Comparison of ENCODE assay signal across 8 cellular contexts in the genomic region with DNA sequence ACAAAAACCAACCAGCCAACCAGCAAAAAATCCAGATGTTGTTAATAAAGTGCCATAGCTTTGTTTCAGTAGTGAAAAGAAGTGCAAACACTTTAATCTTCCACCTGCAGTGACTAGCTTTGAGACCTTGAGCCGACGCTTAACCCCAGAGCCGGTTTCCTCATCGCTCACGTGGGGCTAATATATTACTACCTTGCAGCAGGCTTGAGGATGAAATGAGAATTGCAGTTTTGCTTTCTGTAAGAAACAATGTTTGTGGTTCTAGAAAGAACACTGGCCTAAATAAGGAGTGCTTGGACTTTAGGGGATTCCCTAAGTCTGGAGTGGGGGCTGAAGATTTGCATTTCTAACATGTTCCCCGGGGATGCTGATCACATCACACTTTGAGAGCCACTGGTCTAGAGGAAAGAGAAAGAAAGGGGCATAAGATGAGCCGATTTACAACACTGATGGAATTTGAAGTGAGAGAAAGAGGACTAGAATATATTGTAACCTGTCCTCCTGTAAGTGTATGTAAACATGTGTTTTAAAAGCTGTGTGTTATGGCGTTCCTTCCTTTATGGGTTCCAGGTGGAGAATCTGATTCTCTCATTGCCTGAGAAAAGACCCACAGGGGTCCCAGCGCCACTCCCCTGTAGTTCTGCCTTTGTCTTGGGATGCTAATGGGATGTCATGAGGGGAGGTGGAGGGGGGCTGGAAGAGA. TPM values are rescaled to one million over a fixed set of nuclear protein-coding genes. Genes with fewer than 3 reads are reported as not detected.
DNase-seq lines count a peak whose midpoint lies in the region; ATAC-seq and TF ChIP-seq lines count a peak whose summit lies in the region.

No MANE protein-coding gene starts in this region.

- H3K4me1 Mint-ChIP-seq in HFFc6 (ENCODE audit: low read depth), result peaks cover 31% of the 10 kb centered on the region
- H3K4me1 Mint-ChIP-seq in activated CD8-positive, alpha-beta T cell treated with anti-CD3 and anti-CD28 coated beads for 36 hours (ENCODE audit: low read depth), result peaks cover 9% of the 10 kb centered on the region

- peak overlapping the region; percentile 88 for H2AFZ ChIP-seq in neuron (ENCODE audit: low read depth, low read length)

- CTCF ChIA-PET in activated CD8-positive, alpha-beta T cell treated with anti-CD3 and anti-CD28 coated beads for 36 hours (lab: Charles Lee), result no interaction called here

- peaks cover 3% of the 10 kb centered on the region for H3K27me3 Mint-ChIP-seq in HFFc6 (ENCODE audit: insufficient read depth)
- H3K27me3 Mint-ChIP-seq in activated CD8-positive, alpha-beta T cell treated with anti-CD3 and anti-CD28 coated beads for 36 hours, result peaks cover 64% of the 10 kb centered on the region

- no peaks in the 10 kb centered on the region for H3K36me3 ChIP-seq in neuron (ENCODE audit: insufficient read depth, low read length)

- H3K4me3 Mint-ChIP-seq in HFFc6, result peak overlapping the region; percentile 97
- peak overlapping the region; percentile 75 for H3K4me3 Mint-ChIP-seq in activated CD8-positive, alpha-beta T cell treated with anti-CD3 and anti-CD28 coated beads for 36 hours

- H3K27ac Mint-ChIP-seq in HFFc6, result peak overlapping the region; percentile 86
- H3K27ac Mint-ChIP-seq in activated CD8-positive, alpha-beta T cell treated with anti-CD3 and anti-CD28 coated beads for 36 hours, result no peak overlapping the region

- H3K27me3 ChIP-seq in neuron (ENCODE audit: insufficient read depth, low read length), result no peaks in the 10 kb centered on the region

- intact Hi-C loops in activated CD8-positive, alpha-beta T cell treated with anti-CD3 and anti-CD28 coated beads for 36 hours (cut with micrococcal nuclease), result no loop called here

- TF ChIP-seq CTCF in HFFc6 (IDR thresholded peaks at IDR 0.05) (no peak), fibroblast of the aortic adventitia (IDR thresholded peaks at IDR 0.05; ENCODE audit: insufficient read depth, low read length) (peak; percentile 49)
- peak; percentile 13 for TF ChIP-seq CTCF in activated CD8-positive, alpha-beta T cell treated with anti-CD3 and anti-CD28 coated beads for 36 hours (IDR thresholded peaks at IDR 0.05)

- peaks cover 59% of the 10 kb centered on the region for H3K36me3 Mint-ChIP-seq in HFFc6 (ENCODE audit: low read depth)
- H3K36me3 Mint-ChIP-seq in activated CD8-positive, alpha-beta T cell treated with anti-CD3 and anti-CD28 coated beads for 36 hours (ENCODE audit: low read depth), result no peaks in the 10 kb centered on the region

- H3K4me3 ChIP-seq in fibroblast of the aortic adventitia (ENCODE audit: low read depth, low read length) (peak overlapping the region; percentile 88), neuron (ENCODE audit: low read length) (peak overlapping the region; percentile 61)

- H3K9me3 Mint-ChIP-seq in HFFc6, result no peaks in the 10 kb centered on the region
- no peaks in the 10 kb centered on the region for H3K9me3 Mint-ChIP-seq in activated CD8-positive, alpha-beta T cell treated with anti-CD3 and anti-CD28 coated beads for 36 hours

- H3K9me3 ChIP-seq in neuron (ENCODE audit: low read length), result no peaks in the 10 kb centered on the region

- POLR2A ChIA-PET in activated CD8-positive, alpha-beta T cell treated with anti-CD3 and anti-CD28 coated beads for 36 hours (lab: Charles Lee), result interaction anchor here (0.7 to 0.9 kb wide), 2 partner anchors 13 to 96 kb away, joined by 3 read pairs; no protein-coding TSS in a partner anchor

- peak; percentile 16 to 33 for DNase-seq in NOMO-1 (lab: John Stamatoyannopoulos, UW; ENCODE audit: unreplicated experiment in 2 of 2)
- no peak for DNase-seq in NOMO-1 treated with dmso at 0.1 percent for 144 hours (lab: John Stamatoyannopoulos, UW; ENCODE audit: unreplicated experiment)
- no peak for DNase-seq in HFFc6
- peak in 2 of 3 experiments; percentile 53 to 69 for DNase-seq in NCI-H1417 (lab: John Stamatoyannopoulos, UW)
- DNase-seq in activated CD8-positive, alpha-beta T cell treated with anti-CD3 and anti-CD28 coated beads for 36 hours, result peak; percentile 60
- DNase-seq in fibroblast of the aortic adventitia (ENCODE audit: low read depth), result peak; percentile 79
- DNase-seq in nucleus accumbens (lab: John Stamatoyannopoulos, UW), result no peak

- H3K4me1 ChIP-seq in neuron (ENCODE audit: insufficient read depth, low read length), result peaks cover 9% of the 10 kb centered on the region

- ATAC-seq in activated CD8-positive, alpha-beta T cell treated with anti-CD3 and anti-CD28 coated beads for 36 hours, result peak; percentile 82

RNA-seq across cellular contexts. Expression of gene FGF2, which starts 1.4 kb away (rescaled TPM):
- 100 to 1,000 TPM; 370 to 442 (median 389) TPM for total RNA-seq in HFFc6 (2021; fragmentation: NEBNext Ultra II Directional; extraction: Animal tissue kit (Norgen Biotek cat#: 25700))
- under 1 TPM in 1 of 2 experiments, not detected in 1; 0.13 TPM for total RNA-seq in activated CD8-positive, alpha-beta T cell treated with anti-CD3 and anti-CD28 coated beads for 36 hours
- 16.3 and 79.5 TPM in 2 replicates for total RNA-seq in fibroblast of the aortic adventitia (ENCODE audit: low replicate concordance)

Comparison
In these comparisons a context has a peak if more than half of its experiments do, and no peak if none do; other contexts are left out.
1. DNase-seq: peak in NOMO-1 (2 of 2), NCI-H1417 (2 of 3), activated CD8-positive, alpha-beta T cell treated with anti-CD3 and anti-CD28 coated beads for 36 hours (single experiment) and fibroblast of the aortic adventitia (single experiment); none in NOMO-1 treated with dmso at 0.1 percent for 144 hours (single experiment), HFFc6 (single experiment) and nucleus accumbens (0 of 56).
2. RNA of gene FGF2, which starts 1.4 kb away (total RNA-seq): 370 to 442 TPM in HFFc6 and 16.3 to 79.5 TPM in fibroblast of the aortic adventitia; 0.13 TPM in activated CD8-positive, alpha-beta T cell treated with anti-CD3 and anti-CD28 coated beads for 36 hours; every median in the first group is over 10 times any median in the second.